8 cellular contexts compared by ENCODE assay signal in genomic region chr1:18954270-18955071, GRCh38. TPM values are rescaled to one million over a fixed set of nuclear protein-coding genes. Genes with fewer than 3 reads are reported as not detected.
A peak's percentile ranks its signal among the peaks of the same experiment; 100 is the strongest.
DNase-seq lines count a peak whose midpoint lies in the region; ATAC-seq, FAIRE-seq and TF ChIP-seq lines count a peak whose summit lies in the region.

No MANE protein-coding gene starts in this region.

- H3K4me3 ChIP-seq in A549 (peak overlapping the region; percentile 91), colonic mucosa (peak overlapping the region; percentile 72), muscle layer of colon (ENCODE audit: low read depth in 1 of 2, low read length in 2 of 2) (peak overlapping the region; percentile 38 to 73)

- no peak for TF ChIP-seq RAD21 in A549 (conservative IDR thresholded peaks at IDR 0.05 in 1 of 2, IDR thresholded peaks at IDR 0.05 in 1 of 2)

- POLR2A ChIA-PET in A549 (lab: Yijun Ruan, JAX) = no interaction called here

- no peak for TF ChIP-seq POLR2A in A549 (IDR thresholded peaks at IDR 0.05; ENCODE audit: low read length)

- FAIRE-seq in A549 (lab: Jason Lieb, UNC) (no peak), HTR-8/SVneo (lab: Jason Lieb, UNC) (peak; percentile 16)

- 36% methylated on average over 6 of the region's 7 CpGs for WGBS in A549 (ENCODE audit: missing lambda C conversion rate)

- CTCF ChIA-PET in A549 (lab: Yijun Ruan, JAX) = interaction anchor here (1.0 to 3.0 kb wide), 10 partner anchors 12 to 142 kb away, joined by 3 to 8 read pairs (median 3); no protein-coding TSS in a partner anchor

- H3K9me3 ChIP-seq in A549 (no peaks in the 10 kb centered on the region), colonic mucosa (no peaks in the 10 kb centered on the region), muscle layer of colon (ENCODE audit: low read length) (no peaks in the 10 kb centered on the region)

- H3K4me1 ChIP-seq in A549 (peaks cover 57% of the 10 kb centered on the region), colonic mucosa (peaks cover 19% of the 10 kb centered on the region), muscle layer of colon (ENCODE audit: insufficient read depth, low read length) (peaks cover 54% of the 10 kb centered on the region)

- peak overlapping the region; percentile 85 to 96; a peak in 5 of 6 replicates for H3K27ac ChIP-seq in A549
- H3K27ac ChIP-seq in colonic mucosa = no peak overlapping the region
- H3K27ac ChIP-seq in muscle layer of colon (ENCODE audit: low read depth, low read length) = peak overlapping the region; percentile 81

- H3K4me2 ChIP-seq in A549 = peak overlapping the region; percentile 93

- ATAC-seq in A549 (no peak), GM21528 (IDR thresholded peaks at IDR 0.05; ENCODE audit: low FRiP score, unreplicated experiment) (no peak)

- intact Hi-C loops in colonic mucosa (cut with DNase I) = loop anchor here (5.0 kb wide), 2 partner anchors 37 to 58 kb away; no protein-coding TSS in a partner anchor

- no peaks in the 10 kb centered on the region for H3K27me3 ChIP-seq in colonic mucosa
- H3K27me3 ChIP-seq in muscle layer of colon (ENCODE audit: control insufficient read depth in 1 of 2, insufficient read depth in 2 of 2, low read length in 2 of 2) = no peaks in the 10 kb centered on the region

- DNase-seq in A549 (ENCODE audit: low read depth in 1 of 2, low spot score in 1 of 2) = no peak
- no peak for DNase-seq in HTR-8/SVneo (ENCODE audit: insufficient read length, low spot score)
- no peak for DNase-seq in colonic mucosa
- no peak for DNase-seq in ACHN
- no peak for DNase-seq in DMS 273 treated with DMSO at 0.1 percent for 48 hours (lab: John Stamatoyannopoulos, UW)
- DNase-seq in SKM-1 treated with dmso at 0.1 percent for 144 hours (lab: John Stamatoyannopoulos, UW; ENCODE audit: unreplicated experiment) = no peak

- no peak for TF ChIP-seq EP300 in A549 (IDR thresholded peaks at IDR 0.05)

- H3K9ac ChIP-seq in colonic mucosa (ENCODE audit: low read depth in 2 of 2, low read length in 2 of 2) = peak overlapping the region; percentile 30 to 82
- peak overlapping the region; percentile 6 for H3K9ac ChIP-seq in muscle layer of colon (ENCODE audit: low read length)

- H3K36me3 ChIP-seq in colonic mucosa = no peaks in the 10 kb centered on the region
- H3K36me3 ChIP-seq in muscle layer of colon (ENCODE audit: insufficient read depth, low read length) = no peaks in the 10 kb centered on the region

- in situ Hi-C loops in ACHN (cut with HindIII; ENCODE audit: low pct_ligation_motif_present, low pct_unique_long_range_greater_than_20kb, low sequenced_read_pairs) = no loop called here

- no peak for TF ChIP-seq CTCF in A549 (IDR thresholded peaks at IDR 0.05)
- no peak for TF ChIP-seq CTCF in colonic mucosa (IDR thresholded peaks at IDR 0.05)

TF ChIP-seq in A549, 52 proteins besides CTCF, POLR2A, EP300 and RAD21:
- TF ChIP-seq KDM5A (IDR thresholded peaks at IDR 0.05) (no peak), RNF2 (IDR thresholded peaks at IDR 0.05; ENCODE audit: borderline replicate concordance, low read depth) (no peak), FOXS1 (CRISPR knock-in tag; IDR thresholded peaks at IDR 0.05) (no peak), ZFP36 (IDR thresholded peaks at IDR 0.05; ENCODE audit: borderline replicate concordance, partially characterized antibody) (no peak), E2F6 (IDR thresholded peaks at IDR 0.05; ENCODE audit: borderline replicate concordance, low read depth) (no peak), HMGXB4 (CRISPR knock-in tag; IDR thresholded peaks at IDR 0.05; ENCODE audit: borderline replicate concordance) (no peak), RCOR1 (IDR thresholded peaks at IDR 0.05; ENCODE audit: low read depth, low read length) (no peak), HES2 (IDR thresholded peaks at IDR 0.05) (no peak), MAZ (IDR thresholded peaks at IDR 0.05; ENCODE audit: borderline replicate concordance, low read depth, low read length) (no peak), REST (IDR thresholded peaks at IDR 0.05) (no peak), HOXA7 (CRISPR knock-in tag; IDR thresholded peaks at IDR 0.05) (no peak), BHLHE40 (IDR thresholded peaks at IDR 0.05; ENCODE audit: low read depth, low read length) (no peak), SMC3 (IDR thresholded peaks at IDR 0.05) (no peak), CEBPB (IDR thresholded peaks at IDR 0.05) (no peak), ELK1 (IDR thresholded peaks at IDR 0.05; ENCODE audit: low read depth, low read length) (no peak)

RNA-seq across cellular contexts. Expression of gene IFFO2, which starts 2.0 kb away (rescaled TPM):
- polyA plus RNA-seq in A549 (2011; rRNA removed) (23.0 and 24.3 TPM in 2 replicates), A549 (2017; fragmentation: RNase III; extraction: RNeasy Plus Mini Kit Qiagen cat#74134 plus additional on column Dnase treatment) (50.1 to 57.5 TPM (median 53.9 TPM) in 3 replicates)
- 43.9 and 44.0 TPM in 2 replicates for polyA plus RNA-seq in A549 (2012; cell fraction: cytosol; rRNA removed)
- 93.7 and 96.0 TPM in 2 replicates for polyA plus RNA-seq in A549 (2012; cell fraction: nucleus; rRNA removed)
- polyA minus RNA-seq in A549 (2011; rRNA and poly(A)+ RNA removed) = 24.2 and 31.1 TPM in 2 replicates
- total RNA-seq in colonic mucosa = 10 to 100 TPM in 1 of 2 donors, 1 to 10 TPM in 1; 5.6 to 14.0 TPM

RNA-seq across cellular contexts. Expression of gene ALDH4A1, which starts 52.1 kb away (rescaled TPM):
- polyA plus RNA-seq in A549 (2011; rRNA removed) = 9.4 and 9.7 TPM in 2 replicates
- 17.8 and 20.9 TPM in 2 replicates for polyA plus RNA-seq in A549 (2012; cell fraction: cytosol; rRNA removed)
- polyA plus RNA-seq in A549 (2012; cell fraction: nucleus; rRNA removed) = 44.6 and 47.4 TPM in 2 replicates
- 14.7 to 17.1 TPM (median 15.4 TPM) in 3 replicates for polyA plus RNA-seq in A549 (2017; fragmentation: RNase III; extraction: RNeasy Plus Mini Kit Qiagen cat#74134 plus additional on column Dnase treatment)
- 12.0 and 13.4 TPM in 2 replicates for polyA minus RNA-seq in A549 (2011; rRNA and poly(A)+ RNA removed)
- 10 to 100 TPM in 1 of 2 donors, 1 to 10 TPM in 1; 7.9 to 13.0 TPM for total RNA-seq in colonic mucosa
